Comparison of ENCODE assay signal across 14 cellular contexts in the genomic region with DNA sequence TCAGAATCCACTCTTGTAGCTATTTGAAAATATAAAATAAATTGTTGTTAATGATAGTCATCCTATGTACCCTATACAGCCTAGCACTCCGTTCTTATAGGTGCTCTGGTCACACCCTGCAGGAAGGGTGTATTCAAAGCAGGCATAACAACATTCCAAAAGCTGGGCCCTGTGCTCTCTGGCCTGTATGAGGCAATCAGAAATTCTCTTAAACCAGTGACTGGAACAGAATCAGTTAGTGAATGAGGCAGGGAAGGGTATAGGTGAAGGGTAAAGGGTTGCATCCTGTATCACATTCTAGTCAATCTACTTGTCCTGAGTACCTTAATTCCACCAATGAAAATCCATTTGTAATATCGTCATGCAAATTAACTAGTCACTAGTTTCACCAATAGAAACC.
DNase-seq lines count a peak whose midpoint lies in the region; ATAC-seq, FAIRE-seq and TF ChIP-seq lines count a peak whose summit lies in the region.
"Had no signal": no experiment of that assay in that cellular context is flagged by ENCODE, and none has a peak within 500 bp of the region (broad histone marks: within the 10 kb centered on the region; RNA-seq: fewer than 3 reads in every experiment).

No MANE protein-coding gene starts in this region.

- no peak overlapping the region for H3K4me3 ChIP-seq in CD8-positive, alpha-beta memory T cell (ENCODE audit: low read length)
- H3K4me3 ChIP-seq in bronchial epithelial cell (ENCODE audit: low read depth, low read length): no peak overlapping the region
- no peak overlapping the region for H3K4me3 ChIP-seq in naive thymus-derived CD4-positive, alpha-beta T cell (ENCODE audit: low read length)
- no peak overlapping the region for H3K4me3 ChIP-seq in ovary
- H3K4me3 ChIP-seq: upper lobe of right lung had no signal

- no peaks in the 10 kb centered on the region for H3K27me3 ChIP-seq in CD8-positive, alpha-beta memory T cell (ENCODE audit: insufficient read depth, low read length, poor library complexity, severe bottlenecking)
- H3K27me3 ChIP-seq in bronchial epithelial cell (ENCODE audit: control insufficient read depth, insufficient read depth, low read length) (no peaks in the 10 kb centered on the region), ovary (no peaks in the 10 kb centered on the region)
- no peaks in the 10 kb centered on the region for H3K27me3 ChIP-seq in naive thymus-derived CD4-positive, alpha-beta T cell (ENCODE audit: control insufficient read depth in 2 of 2, insufficient read depth in 2 of 2, low read length in 2 of 2)
- H3K27me3 ChIP-seq: upper lobe of right lung had no signal

- no peak overlapping the region for H3K4me3 Mint-ChIP-seq in CD8-positive, alpha-beta memory T cell
- peak overlapping the region in 1 of 10 donors; percentile 34 for H3K4me3 Mint-ChIP-seq in naive thymus-derived CD4-positive, alpha-beta T cell
- H3K4me3 Mint-ChIP-seq: dendritic cell treated with granulocyte-macrophage colony-stimulating factor and Interleukin-4, amounts not matched to agents 40 ng/mL and 50 ng/mL, for 4 days had no signal

- peaks cover 38% of the 10 kb centered on the region for H3K4me1 ChIP-seq in CD8-positive, alpha-beta memory T cell (ENCODE audit: insufficient read depth, low read length)
- H3K4me1 ChIP-seq in naive thymus-derived CD4-positive, alpha-beta T cell (ENCODE audit: control insufficient read depth in 2 of 2, insufficient read depth in 2 of 2, low read length in 2 of 2): peaks cover 26 to 38% of the 10 kb centered on the region in 2 donors
- H3K4me1 ChIP-seq in ovary (ENCODE audit: insufficient read depth): peaks cover 1% of the 10 kb centered on the region

- H3K27ac ChIP-seq in CD8-positive, alpha-beta memory T cell (ENCODE audit: low read depth, low read length): no peak overlapping the region
- no peak overlapping the region for H3K27ac ChIP-seq in naive thymus-derived CD4-positive, alpha-beta T cell (ENCODE audit: low read depth, low read length)
- H3K27ac ChIP-seq in ovary: no peak overlapping the region
- H3K27ac ChIP-seq: upper lobe of right lung had no signal

- H3K9me3 ChIP-seq in CD8-positive, alpha-beta memory T cell (ENCODE audit: low read length): no peaks in the 10 kb centered on the region
- H3K9me3 ChIP-seq in naive thymus-derived CD4-positive, alpha-beta T cell (ENCODE audit: control insufficient read depth in 2 of 3, low read length in 3 of 3): no peaks in the 10 kb centered on the region
- H3K9me3 ChIP-seq in ovary: no peaks in the 10 kb centered on the region
- H3K9me3 ChIP-seq: upper lobe of right lung had no signal

- FAIRE-seq in bronchial epithelial cell (lab: Jason Lieb, UNC): no peak

- no peaks in the 10 kb centered on the region for H3K36me3 ChIP-seq in CD8-positive, alpha-beta memory T cell (ENCODE audit: insufficient read depth, low read length)
- H3K36me3 ChIP-seq in bronchial epithelial cell (ENCODE audit: control insufficient read depth, insufficient read depth, low read length) (no peaks in the 10 kb centered on the region), ovary (no peaks in the 10 kb centered on the region)
- no peaks in the 10 kb centered on the region for H3K36me3 ChIP-seq in naive thymus-derived CD4-positive, alpha-beta T cell (ENCODE audit: control insufficient read depth in 2 of 3, insufficient read depth in 3 of 3, low read length in 3 of 3)
- H3K36me3 ChIP-seq: upper lobe of right lung had no signal

- POLR2A ChIA-PET in CD8-positive, alpha-beta memory T cell (lab: Charles Lee): interaction anchor here (1.3 to 1.4 kb wide), 2 partner anchors 98 to 139 kb away, joined by 4 read pairs; no protein-coding TSS in a partner anchor
- POLR2A ChIA-PET in naive thymus-derived CD4-positive, alpha-beta T cell (lab: Charles Lee): interaction anchor here (1.4 to 2.1 kb wide), 3 partner anchors 9 to 125 kb away, joined by 3 to 7 read pairs (median 4); no protein-coding TSS in a partner anchor

- H3K27ac Mint-ChIP-seq in CD8-positive, alpha-beta memory T cell: peak overlapping the region in 5 of 8 donors; percentile 4 to 51 (median 25)
- H3K27ac Mint-ChIP-seq in naive thymus-derived CD4-positive, alpha-beta T cell: peak overlapping the region in 7 of 9 donors; percentile 78 to 96 (median 84)

- CTCF ChIA-PET in CD8-positive, alpha-beta memory T cell (lab: Charles Lee): interaction anchor here (1.5 kb wide), 1 partner anchor 12 kb away, joined by 3 read pairs; no protein-coding TSS in a partner anchor
- CTCF ChIA-PET in naive thymus-derived CD4-positive, alpha-beta T cell (lab: Charles Lee): interaction anchor here (0.7 to 1.4 kb wide), 3 partner anchors 7 to 169 kb away, joined by 3 to 6 read pairs (median 3); no protein-coding TSS in a partner anchor

- H3K27me3 Mint-ChIP-seq in CD8-positive, alpha-beta memory T cell: no peaks in the 10 kb centered on the region
- no peaks in the 10 kb centered on the region for H3K27me3 Mint-ChIP-seq in naive thymus-derived CD4-positive, alpha-beta T cell
- H3K27me3 Mint-ChIP-seq: dendritic cell treated with granulocyte-macrophage colony-stimulating factor and Interleukin-4, amounts not matched to agents 40 ng/mL and 50 ng/mL, for 4 days had no signal

- no peaks in the 10 kb centered on the region for H3K9me3 Mint-ChIP-seq in CD8-positive, alpha-beta memory T cell
- peaks cover 0 to 2% (median 0%) of the 10 kb centered on the region in 11 donors for H3K9me3 Mint-ChIP-seq in naive thymus-derived CD4-positive, alpha-beta T cell
- H3K9me3 Mint-ChIP-seq: dendritic cell treated with granulocyte-macrophage colony-stimulating factor and Interleukin-4, amounts not matched to agents 40 ng/mL and 50 ng/mL, for 4 days had no signal

- no peak for TF ChIP-seq POLR2A in ovary (IDR thresholded peaks at IDR 0.05)

- DNase-seq in CD8-positive, alpha-beta memory T cell: no peak
- DNase-seq in bronchial epithelial cell (ENCODE audit: low read depth) (peak; percentile 90), SKM-1 (lab: John Stamatoyannopoulos, UW; ENCODE audit: unreplicated experiment) (no peak), ovary (no peak)
- no peak for DNase-seq in naive thymus-derived CD4-positive, alpha-beta T cell
- DNase-seq: aorta, C1 segment of cervical spinal cord, EL, NCI-H2171, upper lobe of right lung had no signal

- peak; percentile 89 for TF ChIP-seq EP300 in Ishikawa (IDR thresholded peaks at IDR 0.05; ENCODE audit: borderline replicate concordance)
- TF ChIP-seq EP300 in ovary (IDR thresholded peaks at IDR 0.05): no peak

- no peaks in the 10 kb centered on the region for H3K36me3 Mint-ChIP-seq in CD8-positive, alpha-beta memory T cell
- peaks cover 0 to 1% (median 0%) of the 10 kb centered on the region in 5 donors for H3K36me3 Mint-ChIP-seq in naive thymus-derived CD4-positive, alpha-beta T cell

- no peak for ATAC-seq in naive thymus-derived CD4-positive, alpha-beta T cell
- ATAC-seq in GM21381 (IDR thresholded peaks at IDR 0.05; ENCODE audit: unreplicated experiment) (no peak), HG03159 (IDR thresholded peaks at IDR 0.05; ENCODE audit: unreplicated experiment) (no peak)
- ATAC-seq: upper lobe of right lung had no signal

- 91 to 95% (median 92%) methylated on average over 2 of the region's 2 CpGs for WGBS in ovary, 3 donors

- intact Hi-C loops in naive thymus-derived CD4-positive, alpha-beta T cell (cut with micrococcal nuclease): no loop called here
- intact Hi-C loops in ovary (cut with DNase I): no loop called here

- peaks cover 38 to 44% (median 44%) of the 10 kb centered on the region in 3 donors for H3K4me1 Mint-ChIP-seq in CD8-positive, alpha-beta memory T cell
- H3K4me1 Mint-ChIP-seq in naive thymus-derived CD4-positive, alpha-beta T cell: peaks cover 31 to 64% (median 48%) of the 10 kb centered on the region in 7 donors

- TF ChIP-seq CTCF in bronchial epithelial cell (IDR thresholded peaks at IDR 0.05; ENCODE audit: insufficient read depth, low read length, severe bottlenecking): no peak
- no peak for TF ChIP-seq CTCF in ovary (IDR thresholded peaks at IDR 0.05)

- peak; percentile 23; the same call in 1 of the 2 replicates for TF ChIP-seq RAD21 in Ishikawa (IDR thresholded peaks at IDR 0.05; ENCODE audit: low read depth)

TF ChIP-seq in Ishikawa, 13 proteins besides CTCF, POLR2A, EP300 and RAD21 (continues in another document):
- peak; percentile 89 for TF ChIP-seq TCF12 (IDR thresholded peaks at IDR 0.05; ENCODE audit: low read depth)
- TF ChIP-seq, protein P1, sequence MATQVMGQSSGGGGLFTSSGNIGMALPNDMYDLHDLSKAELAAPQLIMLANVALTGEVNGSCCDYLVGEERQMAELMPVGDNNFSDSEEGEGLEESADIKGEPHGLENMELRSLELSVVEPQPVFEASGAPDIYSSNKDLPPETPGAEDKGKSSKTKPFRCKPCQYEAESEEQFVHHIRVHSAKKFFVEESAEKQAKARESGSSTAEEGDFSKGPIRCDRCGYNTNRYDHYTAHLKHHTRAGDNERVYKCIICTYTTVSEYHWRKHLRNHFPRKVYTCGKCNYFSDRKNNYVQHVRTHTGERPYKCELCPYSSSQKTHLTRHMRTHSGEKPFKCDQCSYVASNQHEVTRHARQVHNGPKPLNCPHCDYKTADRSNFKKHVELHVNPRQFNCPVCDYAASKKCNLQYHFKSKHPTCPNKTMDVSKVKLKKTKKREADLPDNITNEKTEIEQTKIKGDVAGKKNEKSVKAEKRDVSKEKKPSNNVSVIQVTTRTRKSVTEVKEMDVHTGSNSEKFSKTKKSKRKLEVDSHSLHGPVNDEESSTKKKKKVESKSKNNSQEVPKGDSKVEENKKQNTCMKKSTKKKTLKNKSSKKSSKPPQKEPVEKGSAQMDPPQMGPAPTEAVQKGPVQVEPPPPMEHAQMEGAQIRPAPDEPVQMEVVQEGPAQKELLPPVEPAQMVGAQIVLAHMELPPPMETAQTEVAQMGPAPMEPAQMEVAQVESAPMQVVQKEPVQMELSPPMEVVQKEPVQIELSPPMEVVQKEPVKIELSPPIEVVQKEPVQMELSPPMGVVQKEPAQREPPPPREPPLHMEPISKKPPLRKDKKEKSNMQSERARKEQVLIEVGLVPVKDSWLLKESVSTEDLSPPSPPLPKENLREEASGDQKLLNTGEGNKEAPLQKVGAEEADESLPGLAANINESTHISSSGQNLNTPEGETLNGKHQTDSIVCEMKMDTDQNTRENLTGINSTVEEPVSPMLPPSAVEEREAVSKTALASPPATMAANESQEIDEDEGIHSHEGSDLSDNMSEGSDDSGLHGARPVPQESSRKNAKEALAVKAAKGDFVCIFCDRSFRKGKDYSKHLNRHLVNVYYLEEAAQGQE (IDR thresholded peaks at IDR 0.05; ENCODE audit: low read depth): no peak
- TF ChIP-seq, protein P2, sequence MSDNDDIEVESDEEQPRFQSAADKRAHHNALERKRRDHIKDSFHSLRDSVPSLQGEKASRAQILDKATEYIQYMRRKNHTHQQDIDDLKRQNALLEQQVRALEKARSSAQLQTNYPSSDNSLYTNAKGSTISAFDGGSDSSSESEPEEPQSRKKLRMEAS (IDR thresholded peaks at IDR 0.05): peak; percentile 53; the same call in 1 of the 2 replicates
- no peak for TF ChIP-seq EGR1 (IDR thresholded peaks at IDR 0.05)
- TF ChIP-seq ZBTB7A (IDR thresholded peaks at IDR 0.05; ENCODE audit: low read depth): no peak
- peak; percentile 88 for TF ChIP-seq FOXM1 (IDR thresholded peaks at IDR 0.05; ENCODE audit: borderline replicate concordance, low read depth)
- peak; percentile 56 for TF ChIP-seq NFIC (IDR thresholded peaks at IDR 0.05)
- peak; percentile 98 for TF ChIP-seq CEBPB (IDR thresholded peaks at IDR 0.05)
- no peak for TF ChIP-seq YY1 (IDR thresholded peaks at IDR 0.05; ENCODE audit: low read depth)
